Comparison of ENCODE assay signal across 24 cellular contexts in genomic region chr10:108787932-108788331, GRCh38.
DNase-seq lines count a peak whose midpoint lies in the region; ATAC-seq and TF ChIP-seq lines count a peak whose summit lies in the region.
"Had no signal": no experiment of that assay in that cellular context is flagged by ENCODE, and none has a peak within 500 bp of the region (broad histone marks: within the 10 kb centered on the region; RNA-seq: fewer than 3 reads in every experiment).

No MANE protein-coding gene starts in this region.

- H3K4me1 ChIP-seq in GM23248 (ENCODE audit: insufficient read depth) (peaks cover 53% of the 10 kb centered on the region), RWPE2 (ENCODE audit: insufficient read depth, poor library complexity, severe bottlenecking) (peaks cover 51% of the 10 kb centered on the region), skeletal muscle satellite cell (ENCODE audit: control insufficient read depth, insufficient read depth, low read length) (peaks cover 49% of the 10 kb centered on the region), thyroid gland (no peaks in the 10 kb centered on the region)
- H3K4me1 ChIP-seq: neural progenitor cell had no signal

- H3K9me3 ChIP-seq in GM23248 (ENCODE audit: low read depth) (no peaks in the 10 kb centered on the region), RWPE2 (ENCODE audit: severe bottlenecking) (no peaks in the 10 kb centered on the region), skeletal muscle satellite cell (replicated peaks; ENCODE audit: low read length) (no peaks in the 10 kb centered on the region), thyroid gland (no peaks in the 10 kb centered on the region)
- H3K9me3 ChIP-seq: testis had no signal

- no peaks in the 10 kb centered on the region for H3K79me2 ChIP-seq in GM23248 (ENCODE audit: insufficient read depth)

- DNase-seq in GM23248 (peak; percentile 86), RWPE2 (ENCODE audit: low spot score) (no peak), fibroblast of mammary gland (ENCODE audit: low read depth) (peak; percentile 84), NCI-H82 (lab: John Stamatoyannopoulos, UW) (no peak), NCI-H524 (lab: John Stamatoyannopoulos, UW) (no peak), thyroid gland (no peak), coronary artery (ENCODE audit: low spot score) (no peak)
- DNase-seq: activated naive CD4-positive, alpha-beta T cell treated with anti-CD3 and anti-CD28 coated beads, Interleukin-2, amount 50 U/mL, for 16 hours; activated T-cell treated with anti-CD3 and anti-CD28 coated beads, Interleukin-2, amount 50 U/mL, for 72 hours; AML-193; aorta; DND-41; H9; KBM-7; NCI-H187 treated with DMSO at 0.1 percent for 48 hours; OCI-M1; posterior cingulate gyrus; T-helper 1 cell; testis had no signal

- H3K27ac ChIP-seq in GM23248 (peak overlapping the region; percentile 63), RWPE2 (ENCODE audit: poor library complexity, severe bottlenecking) (peak overlapping the region; percentile 97), thyroid gland (no peak overlapping the region), coronary artery (no peak overlapping the region)
- H3K27ac ChIP-seq: neural progenitor cell, testis had no signal

- TF ChIP-seq CTCF in RWPE2 (IDR thresholded peaks at IDR 0.05; ENCODE audit: poor library complexity, severe bottlenecking) (no peak), fibroblast of mammary gland (conservative IDR thresholded peaks at IDR 0.05; ENCODE audit: control insufficient read depth, insufficient read depth, low read depth, low read length) (no peak), thyroid gland (IDR thresholded peaks at IDR 0.05) (no peak), coronary artery (IDR thresholded peaks at IDR 0.05) (no peak)

- no peaks in the 10 kb centered on the region for H3K36me3 ChIP-seq in GM23248 (ENCODE audit: low read depth)
- H3K36me3 ChIP-seq in RWPE2 (ENCODE audit: low read depth) = no peaks in the 10 kb centered on the region
- no peaks in the 10 kb centered on the region for H3K36me3 ChIP-seq in skeletal muscle satellite cell (ENCODE audit: insufficient read depth, low read length)
- H3K36me3 ChIP-seq in thyroid gland = no peaks in the 10 kb centered on the region
- H3K36me3 ChIP-seq: neural progenitor cell had no signal

- H3K27me3 ChIP-seq in GM23248 (replicated peaks; ENCODE audit: insufficient read depth) = no peaks in the 10 kb centered on the region
- no peaks in the 10 kb centered on the region for H3K27me3 ChIP-seq in RWPE2 (ENCODE audit: insufficient read depth, poor library complexity, severe bottlenecking)
- H3K27me3 ChIP-seq in skeletal muscle satellite cell (ENCODE audit: control insufficient read depth, insufficient read depth, low read length) = no peaks in the 10 kb centered on the region
- H3K27me3 ChIP-seq in thyroid gland = no peaks in the 10 kb centered on the region
- H3K27me3 ChIP-seq: neural progenitor cell, testis had no signal

- in situ Hi-C loops in GM23248 (cut with MboI) = no loop called here

- WGBS in GM23248 (ENCODE audit: low coverage in 1 of 2, low lambda C conversion rate in 2 of 2, missing lambda C conversion rate in 2 of 2), 2 experiments = 0% methylated on average over 1 of the region's 1 CpG
- 45 to 55% methylated on average over 1 of the region's 1 CpG for WGBS in thyroid gland, 2 donors

- peaks cover 53% of the 10 kb centered on the region for H3F3A ChIP-seq in GM23248 (ENCODE audit: insufficient read depth)

- peak; percentile 56 for ATAC-seq in RWPE2 (ENCODE audit: low read depth)
- ATAC-seq: activated T-cell treated with anti-CD3 and anti-CD28 coated beads, Interleukin-2, amount 50 U/mL, for 72 hours; sciatic nerve; stimulated activated effector memory CD8-positive, alpha-beta T cell treated with anti-CD3 and anti-CD28 coated beads, Interleukin-12 subunit alpha, Interleukin-12 subunit beta, amount 100 ng/mL, for 72 hours had no signal

- no peaks in the 10 kb centered on the region for H4K20me1 ChIP-seq in GM23248 (ENCODE audit: insufficient read depth)

- no peak for TF ChIP-seq POLR2A in thyroid gland (IDR thresholded peaks at IDR 0.05)

- H3K4me2 ChIP-seq in GM23248 (ENCODE audit: unreplicated experiment) (peak overlapping the region; percentile 40), skeletal muscle satellite cell (ENCODE audit: low read length) (peak overlapping the region; percentile 41)
- H3K4me2 ChIP-seq: neural progenitor cell had no signal

- H3K9ac ChIP-seq in GM23248 (no peak overlapping the region), skeletal muscle satellite cell (ENCODE audit: low read depth, low read length) (peak overlapping the region; percentile 23)
- H3K9ac ChIP-seq: neural progenitor cell had no signal

- no peak overlapping the region; the same call in 1 of the 2 replicates for H2AFZ ChIP-seq in GM23248
- H2AFZ ChIP-seq: neural progenitor cell had no signal

- H3K9me2 ChIP-seq in GM23248 (ENCODE audit: insufficient read depth) = no peaks in the 10 kb centered on the region

- H3K4me3 ChIP-seq in GM23248 (no peak overlapping the region), RWPE2 (ENCODE audit: severe bottlenecking) (no peak overlapping the region), fibroblast of mammary gland (ENCODE audit: control insufficient read depth, low read depth, low read length) (no peak overlapping the region), skeletal muscle satellite cell (ENCODE audit: low read length) (no peak overlapping the region), thyroid gland (replicated peaks in 1 of 3) (no peak overlapping the region), coronary artery (no peak overlapping the region)
- H3K4me3 ChIP-seq: lung, neural progenitor cell, testis had no signal

- intact Hi-C loops in thyroid gland (cut with DNase I) = no loop called here

Comparison
In these comparisons a context has a peak if more than half of its experiments do, and no peak if none do; other contexts are left out.
1. DNase-seq: peak in GM23248 (single experiment) and fibroblast of mammary gland (single experiment); none in RWPE2 (single experiment), NCI-H82 (single experiment), NCI-H524 (0 of 2), thyroid gland (0 of 2) and coronary artery (single experiment).
2. H3K27ac ChIP-seq: peak in GM23248 (single experiment) and RWPE2 (single experiment); none in thyroid gland (0 of 3) and coronary artery (0 of 2).